Comparison of ENCODE assay signal across 3 cellular contexts in genomic region chr18:9043581-9043980, GRCh38.
TF ChIP-seq lines count a peak whose summit lies in the region.

No MANE protein-coding gene starts in this region.

TF ChIP-seq in HepG2, 621 proteins besides CTCF, POLR2A, EP300 and RAD21:
- TF ChIP-seq MAFK (conservative IDR thresholded peaks at IDR 0.05 in 1 of 2, IDR thresholded peaks at IDR 0.05 in 1 of 2; ENCODE audit: low read length in 2 of 2) = peak; percentile 42 to 72
- TF ChIP-seq MAFF (IDR thresholded peaks at IDR 0.05; ENCODE audit: low read depth, low read length) = peak; percentile 34; the same call in 1 of the 2 replicates
- TF ChIP-seq MXD3 (CRISPR knock-in tag; IDR thresholded peaks at IDR 0.05) = no peak

TF ChIP-seq in IMR-90, 13 proteins besides CTCF, POLR2A, EP300 and RAD21:
- TF ChIP-seq RCOR1 (IDR thresholded peaks at IDR 0.05; ENCODE audit: insufficient replicate concordance, low read length) = no peak
- TF ChIP-seq NFE2L2 (IDR thresholded peaks at IDR 0.05; ENCODE audit: low read depth, low read length) = no peak
- TF ChIP-seq FOS (IDR thresholded peaks at IDR 0.05; ENCODE audit: low read depth, low read length) = no peak
- peak; percentile 51; the same call in 1 of the 2 replicates for TF ChIP-seq MAFK (IDR thresholded peaks at IDR 0.05; ENCODE audit: low read depth, low read length)
- no peak for TF ChIP-seq USF2 (IDR thresholded peaks at IDR 0.05; ENCODE audit: low read depth, low read length)
- TF ChIP-seq, protein P1, sequence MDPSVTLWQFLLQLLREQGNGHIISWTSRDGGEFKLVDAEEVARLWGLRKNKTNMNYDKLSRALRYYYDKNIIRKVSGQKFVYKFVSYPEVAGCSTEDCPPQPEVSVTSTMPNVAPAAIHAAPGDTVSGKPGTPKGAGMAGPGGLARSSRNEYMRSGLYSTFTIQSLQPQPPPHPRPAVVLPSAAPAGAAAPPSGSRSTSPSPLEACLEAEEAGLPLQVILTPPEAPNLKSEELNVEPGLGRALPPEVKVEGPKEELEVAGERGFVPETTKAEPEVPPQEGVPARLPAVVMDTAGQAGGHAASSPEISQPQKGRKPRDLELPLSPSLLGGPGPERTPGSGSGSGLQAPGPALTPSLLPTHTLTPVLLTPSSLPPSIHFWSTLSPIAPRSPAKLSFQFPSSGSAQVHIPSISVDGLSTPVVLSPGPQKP (IDR thresholded peaks at IDR 0.05; ENCODE audit: borderline replicate concordance, low read depth, low read length) = no peak

TF ChIP-seq in K562, 482 proteins besides CTCF, POLR2A, EP300 and RAD21:
- TF ChIP-seq C11orf30 (IDR thresholded peaks at IDR 0.05; ENCODE audit: low read depth) (peak; percentile 62), MAFF (IDR thresholded peaks at IDR 0.05; ENCODE audit: low read length) (0 out of 2 replicates have a peak, but pooled peaks have one; percentile 20), MAFK (IDR thresholded peaks at IDR 0.05; ENCODE audit: low read length) (peak; percentile 42; the same call in 1 of the 2 replicates), MAFG (tag; conservative IDR thresholded peaks at IDR 0.05) (peak; percentile 53), ZNF316 (IDR thresholded peaks at IDR 0.05) (peak; percentile 78), ZFX (CRISPR knock-in tag; IDR thresholded peaks at IDR 0.05) (0 out of 2 replicates have a peak, but pooled peaks have one; percentile 13), SAP30 (IDR thresholded peaks at IDR 0.05; ENCODE audit: borderline replicate concordance, insufficient read depth, low read depth, low read length, poor library complexity, severe bottlenecking) (no peak), ETS2 (tag; IDR thresholded peaks at IDR 0.05; ENCODE audit: borderline replicate concordance, poor library complexity, severe bottlenecking) (no peak), BRF1 (IDR thresholded peaks at IDR 0.05; ENCODE audit: borderline replicate concordance, extremely low read depth, insufficient read length) (no peak)
- TF ChIP-seq, protein P2, sequence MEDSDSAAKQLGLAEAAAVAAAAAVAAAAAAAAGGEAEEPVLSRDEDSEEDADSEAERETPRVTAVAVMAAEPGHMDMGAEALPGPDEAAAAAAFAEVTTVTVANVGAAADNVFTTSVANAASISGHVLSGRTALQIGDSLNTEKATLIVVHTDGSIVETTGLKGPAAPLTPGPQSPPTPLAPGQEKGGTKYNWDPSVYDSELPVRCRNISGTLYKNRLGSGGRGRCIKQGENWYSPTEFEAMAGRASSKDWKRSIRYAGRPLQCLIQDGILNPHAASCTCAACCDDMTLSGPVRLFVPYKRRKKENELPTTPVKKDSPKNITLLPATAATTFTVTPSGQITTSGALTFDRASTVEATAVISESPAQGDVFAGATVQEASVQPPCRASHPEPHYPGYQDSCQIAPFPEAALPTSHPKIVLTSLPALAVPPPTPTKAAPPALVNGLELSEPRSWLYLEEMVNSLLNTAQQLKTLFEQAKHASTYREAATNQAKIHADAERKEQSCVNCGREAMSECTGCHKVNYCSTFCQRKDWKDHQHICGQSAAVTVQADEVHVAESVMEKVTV (CRISPR knock-in tag; IDR thresholded peaks at IDR 0.05) = no peak
- TF ChIP-seq, protein P3, sequence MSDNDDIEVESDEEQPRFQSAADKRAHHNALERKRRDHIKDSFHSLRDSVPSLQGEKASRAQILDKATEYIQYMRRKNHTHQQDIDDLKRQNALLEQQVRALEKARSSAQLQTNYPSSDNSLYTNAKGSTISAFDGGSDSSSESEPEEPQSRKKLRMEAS (CRISPR knock-in tag; IDR thresholded peaks at IDR 0.05) = no peak
